Comparison of ENCODE assay signal across 21 cellular contexts in the genomic region with DNA sequence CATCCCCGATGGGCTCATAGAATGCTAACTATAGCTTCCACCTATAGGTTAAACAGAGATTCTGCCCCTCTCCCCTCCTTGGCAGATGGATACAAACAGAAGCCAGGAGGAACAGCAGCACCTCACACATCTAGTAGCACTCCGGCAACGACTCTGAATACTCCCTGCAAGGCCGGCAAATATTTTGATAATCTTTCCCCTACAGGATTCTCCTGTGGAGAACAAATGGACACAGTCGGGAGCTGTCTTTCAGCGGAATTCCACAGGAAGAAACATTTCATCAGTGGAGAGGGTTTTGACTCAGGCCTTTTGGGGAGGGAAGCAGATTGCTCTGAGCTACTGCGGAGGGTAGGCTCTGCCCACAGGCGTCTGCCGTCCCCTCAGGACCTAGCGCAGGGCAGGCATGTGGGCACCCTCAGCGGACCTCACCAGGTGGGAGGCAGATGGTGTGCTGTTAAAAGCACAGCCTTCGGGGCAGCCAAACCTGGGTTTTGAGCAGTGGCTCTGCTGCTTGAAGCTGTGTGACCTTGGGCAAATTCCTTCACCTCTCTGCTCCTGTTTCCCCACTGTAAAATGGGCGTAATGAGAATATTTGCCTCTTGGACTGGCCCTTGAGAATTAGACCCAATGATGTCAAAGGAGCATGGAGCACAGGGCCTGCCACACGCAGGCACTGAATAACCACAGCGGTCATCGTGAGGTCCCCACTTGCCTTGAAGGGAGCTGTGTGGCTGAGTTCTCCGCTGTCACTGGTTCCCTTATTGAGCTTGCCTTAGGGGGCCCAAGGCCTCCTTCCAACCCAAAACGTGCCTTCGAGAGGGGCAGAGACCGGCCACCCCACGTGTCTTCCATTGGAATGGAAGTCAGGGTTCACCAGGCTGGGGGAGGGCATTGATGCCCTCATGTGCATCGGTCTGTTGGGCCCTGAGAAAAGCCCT. TPM values are rescaled to one million over a fixed set of nuclear protein-coding genes. Genes with fewer than 3 reads are reported as not detected.
DNase-seq lines count a peak whose midpoint lies in the region; ATAC-seq and TF ChIP-seq lines count a peak whose summit lies in the region.
"Had no signal": no experiment of that assay in that cellular context is flagged by ENCODE, and none has a peak within 500 bp of the region (broad histone marks: within the 10 kb centered on the region; RNA-seq: fewer than 3 reads in every experiment).

No MANE protein-coding gene starts in this region.

- H4K8ac ChIP-seq in mesenchymal stem cell (ENCODE audit: low read length) = peak overlapping the region; percentile 84

- no peaks in the 10 kb centered on the region for H3K36me3 Mint-ChIP-seq in brain
- H3K36me3 Mint-ChIP-seq: activated naive CD4-positive, alpha-beta T cell treated with anti-CD3 and anti-CD28 coated beads, Interleukin-2, amount 50 U/mL, for 24 hours had no signal

- no peak overlapping the region for H3K4me3 Mint-ChIP-seq in brain
- H3K4me3 Mint-ChIP-seq: activated CD4-positive, alpha-beta T cell treated with anti-CD3 and anti-CD28 coated beads, Interleukin-2, amount 10 ng/mL, durations not matched to agents 24 days and 14 days; activated naive CD4-positive, alpha-beta T cell treated with anti-CD3 and anti-CD28 coated beads, Interleukin-2, amount 50 U/mL, for 24 hours; CD4-positive, alpha-beta T cell had no signal

- intact Hi-C loops in upper lobe of right lung (cut with DNase I) (no loop called here), body of pancreas (cut with DNase I) (no loop called here)

- no peak for ATAC-seq in SK-N-SH treated with all-trans-retinoic acid at 6 μM for 48 hours
- ATAC-seq in upper lobe of right lung = no peak
- no peak for ATAC-seq in GM21360 (IDR thresholded peaks at IDR 0.05; ENCODE audit: unreplicated experiment)
- no peak for ATAC-seq in body of pancreas
- ATAC-seq in GM21576 (IDR thresholded peaks at IDR 0.05; ENCODE audit: unreplicated experiment) = no peak

- H3K9me3 ChIP-seq in SK-N-SH (no peaks in the 10 kb centered on the region), mesenchymal stem cell (ENCODE audit: control insufficient read depth, low read length) (no peaks in the 10 kb centered on the region), upper lobe of right lung (no peaks in the 10 kb centered on the region), body of pancreas (no peaks in the 10 kb centered on the region)
- H3K9me3 ChIP-seq: left lung, upper lobe of left lung had no signal

- peak overlapping the region; percentile 85 for H2BK120ac ChIP-seq in mesenchymal stem cell (ENCODE audit: low read depth, low read length)

- no peak overlapping the region for H3K23ac ChIP-seq in mesenchymal stem cell (ENCODE audit: low read length in 2 of 2)

- H3K27me3 Mint-ChIP-seq in brain = peaks cover 3% of the 10 kb centered on the region
- H3K27me3 Mint-ChIP-seq: activated naive CD4-positive, alpha-beta T cell treated with anti-CD3 and anti-CD28 coated beads, Interleukin-2, amount 50 U/mL, for 24 hours; CD4-positive, alpha-beta T cell had no signal

- H3K4me3 ChIP-seq in SK-N-SH (ENCODE audit: low read depth in 2 of 2, low read length in 1 of 2) = no peak overlapping the region
- H3K4me3 ChIP-seq in mesenchymal stem cell (ENCODE audit: insufficient read depth in 1 of 2, low read depth in 1 of 2, low read length in 2 of 2) = no peak overlapping the region
- H3K4me3 ChIP-seq in upper lobe of right lung = no peak overlapping the region
- no peak overlapping the region for H3K4me3 ChIP-seq in body of pancreas
- H3K4me3 ChIP-seq: cardiac muscle cell, left lung, SK-N-MC, upper lobe of left lung had no signal

- H3K79me2 ChIP-seq in SK-N-SH (ENCODE audit: insufficient read depth) = peaks cover 2% of the 10 kb centered on the region; the same call in 1 of the 2 replicates

- peak overlapping the region; percentile 60 for H2AK5ac ChIP-seq in mesenchymal stem cell (ENCODE audit: low read length, severe bottlenecking)

- no peaks in the 10 kb centered on the region for H3K9me2 ChIP-seq in SK-N-SH

- TF ChIP-seq POLR2A in body of pancreas (IDR thresholded peaks at IDR 0.05) = no peak

- TF ChIP-seq CTCF in SK-N-SH (IDR thresholded peaks at IDR 0.05) = no peak
- no peak for TF ChIP-seq CTCF in brain (conservative IDR thresholded peaks at IDR 0.05)
- TF ChIP-seq CTCF in upper lobe of right lung (IDR thresholded peaks at IDR 0.05) = no peak
- TF ChIP-seq CTCF in body of pancreas (IDR thresholded peaks at IDR 0.05) = no peak

- DNase-seq in SK-N-SH (no peak), mesenchymal stem cell (no peak), upper lobe of right lung (peak; percentile 43), body of pancreas (no peak)
- DNase-seq: activated CD4-positive, alpha-beta T cell treated with anti-CD3 and anti-CD28 coated beads, Interleukin-2, amount 10 ng/mL, durations not matched to agents 24 days and 14 days; activated T-cell treated with anti-CD3 and anti-CD28 coated beads for 4 hours; CD4-positive, alpha-beta T cell; effector CD4-positive, alpha-beta T cell; NCI-H1694 treated with DMSO at 0.1 percent for 48 hours; NCI-H510A treated with DMSO at 0.1 percent for 48 hours; stimulated activated CD4-positive, alpha-beta T cell treated with anti-CD3 and anti-CD28 coated beads, Interleukin-12 subunit alpha, Interleukin-12 subunit beta, amount 100 ng/mL, for 4 hours; stimulated activated naive CD4-positive, alpha-beta T cell treated with Interleukin-2 at 50 U/mL for 16 hours had no signal

- H3F3A ChIP-seq in SK-N-SH (replicated peaks; ENCODE audit: insufficient read depth) = peaks cover 15% of the 10 kb centered on the region

- no peak overlapping the region for H2BK15ac ChIP-seq in mesenchymal stem cell (ENCODE audit: low read depth, poor library complexity, severe bottlenecking)

- no peaks in the 10 kb centered on the region for H3K27me3 ChIP-seq in SK-N-SH (ENCODE audit: insufficient read depth)
- H3K27me3 ChIP-seq in mesenchymal stem cell (ENCODE audit: control insufficient read depth in 1 of 2, insufficient read depth in 1 of 2, low read length in 2 of 2) = no peaks in the 10 kb centered on the region
- H3K27me3 ChIP-seq in upper lobe of right lung = no peaks in the 10 kb centered on the region
- H3K27me3 ChIP-seq in body of pancreas = no peaks in the 10 kb centered on the region
- H3K27me3 ChIP-seq: left lung, upper lobe of left lung had no signal

- H3K27ac Mint-ChIP-seq in brain = peak overlapping the region in 3 of 5 experiments; percentile 40 to 79 (median 52)
- H3K27ac Mint-ChIP-seq: activated CD4-positive, alpha-beta T cell treated with anti-CD3 and anti-CD28 coated beads, Interleukin-2, amount 10 ng/mL, durations not matched to agents 24 days and 14 days; activated naive CD4-positive, alpha-beta T cell treated with anti-CD3 and anti-CD28 coated beads, Interleukin-2, amount 50 U/mL, for 24 hours; CD4-positive, alpha-beta T cell had no signal

- no peaks in the 10 kb centered on the region for H3K79me1 ChIP-seq in mesenchymal stem cell (replicated peaks; ENCODE audit: low read length, poor library complexity, severe bottlenecking)

- peak overlapping the region; percentile 62 to 68 for H3K18ac ChIP-seq in mesenchymal stem cell (ENCODE audit: low read depth in 1 of 2, low read length in 2 of 2)

- H3K27ac ChIP-seq in SK-N-SH (ENCODE audit: low read depth in 2 of 2, low read length in 1 of 2) = peak overlapping the region; percentile 95
- H3K27ac ChIP-seq in mesenchymal stem cell (ENCODE audit: low read length, poor library complexity, severe bottlenecking) = peak overlapping the region; percentile 91
- no peak overlapping the region for H3K27ac ChIP-seq in upper lobe of right lung
- no peak overlapping the region for H3K27ac ChIP-seq in body of pancreas
- H3K27ac ChIP-seq: cardiac muscle cell, left lung, SK-N-MC had no signal

- H2BK12ac ChIP-seq in mesenchymal stem cell (ENCODE audit: low read length in 2 of 2) = peak overlapping the region; percentile 19 to 81

- peaks cover 12% of the 10 kb centered on the region for H3K4me1 Mint-ChIP-seq in brain
- H3K4me1 Mint-ChIP-seq: activated naive CD4-positive, alpha-beta T cell treated with anti-CD3 and anti-CD28 coated beads, Interleukin-2, amount 50 U/mL, for 24 hours had no signal

- peak overlapping the region in 1 of 2 experiments; percentile 8 for H3K14ac ChIP-seq in mesenchymal stem cell (ENCODE audit: low read length in 2 of 2)

- H3K9ac ChIP-seq in SK-N-SH = peak overlapping the region; percentile 72
- H3K9ac ChIP-seq in mesenchymal stem cell (ENCODE audit: low read length) = peak overlapping the region; percentile 64

- CTCF ChIA-PET in SK-N-SH (lab: Yijun Ruan, JAX) = interaction anchor here (1.0 to 2.6 kb wide), 6 partner anchors 9 to 113 kb away, joined by 3 to 19 read pairs (median 6); a partner anchor contains a TSS

- 92% methylated on average over 14 of the region's 22 CpGs for WGBS in SK-N-SH (ENCODE audit: low lambda C conversion rate)
- 91% methylated on average over 21 of the region's 22 CpGs for WGBS in mesenchymal stem cell
- 87 to 88% methylated on average over 15 to 22 of the region's 22 CpGs for WGBS in body of pancreas, 2 donors

- no peaks in the 10 kb centered on the region for H3K9me3 Mint-ChIP-seq in brain
- H3K9me3 Mint-ChIP-seq: activated CD4-positive, alpha-beta T cell treated with anti-CD3 and anti-CD28 coated beads, Interleukin-2, amount 10 ng/mL, durations not matched to agents 24 days and 14 days; activated naive CD4-positive, alpha-beta T cell treated with anti-CD3 and anti-CD28 coated beads, Interleukin-2, amount 50 U/mL, for 24 hours; CD4-positive, alpha-beta T cell had no signal

- peak overlapping the region; percentile 95 for H2BK5ac ChIP-seq in mesenchymal stem cell (ENCODE audit: low read depth, low read length, poor library complexity, severe bottlenecking)

- H2AFZ ChIP-seq in SK-N-SH (ENCODE audit: low read depth) (no peak overlapping the region), mesenchymal stem cell (ENCODE audit: low read depth, low read length) (no peak overlapping the region)

- no peaks in the 10 kb centered on the region for H4K20me1 ChIP-seq in SK-N-SH (ENCODE audit: insufficient read depth)

- peaks cover 17 to 36% of the 10 kb centered on the region in 2 experiments for H3K4me1 ChIP-seq in SK-N-SH (ENCODE audit: control insufficient read depth in 1 of 2, insufficient read depth in 2 of 2, low read depth in 1 of 2, low read length in 1 of 2)
- H3K4me1 ChIP-seq in mesenchymal stem cell (ENCODE audit: control insufficient read depth, insufficient read depth, low read depth, low read length) = peaks cover 22% of the 10 kb centered on the region
- peaks cover 18% of the 10 kb centered on the region for H3K4me1 ChIP-seq in upper lobe of right lung
- H3K4me1 ChIP-seq in body of pancreas = no peaks in the 10 kb centered on the region

- POLR2A ChIA-PET in SK-N-SH (lab: Yijun Ruan, JAX) = no interaction called here

- H3K36me3 ChIP-seq in SK-N-SH (replicated peaks in 1 of 2; ENCODE audit: control insufficient read depth in 1 of 2, insufficient read depth in 2 of 2, low read length in 1 of 2) (no peaks in the 10 kb centered on the region), mesenchymal stem cell (ENCODE audit: control insufficient read depth in 1 of 2, insufficient read depth in 2 of 2, low read depth in 1 of 2, low read length in 2 of 2) (no peaks in the 10 kb centered on the region), upper lobe of right lung (no peaks in the 10 kb centered on the region), body of pancreas (replicated peaks in 1 of 2; ENCODE audit: insufficient read depth in 1 of 2, low read depth in 2 of 2) (no peaks in the 10 kb centered on the region)
- H3K36me3 ChIP-seq: cardiac muscle cell, left lung, upper lobe of left lung had no signal

- H3K4me2 ChIP-seq in SK-N-SH (peak overlapping the region; percentile 14; the same call in 1 of the 2 replicates), mesenchymal stem cell (ENCODE audit: low read length, poor library complexity, severe bottlenecking) (no peak overlapping the region)

- peak overlapping the region; percentile 90 for H4K91ac ChIP-seq in mesenchymal stem cell (ENCODE audit: low read length)

- peak overlapping the region; percentile 10 to 79 for H3K4ac ChIP-seq in mesenchymal stem cell (ENCODE audit: low read depth in 1 of 2, low read length in 2 of 2)

- TF ChIP-seq EP300 in SK-N-SH (IDR thresholded peaks at IDR 0.05; ENCODE audit: borderline replicate concordance in 1 of 2, low read depth in 1 of 2, low read length in 1 of 2) = no peak

- no peak for TF ChIP-seq RAD21 in SK-N-SH (IDR thresholded peaks at IDR 0.05; ENCODE audit: low read length)

RNA-seq across cellular contexts. Expression of a gene that starts 19.2 kb away (rescaled TPM):
- polyA plus RNA-seq in SK-N-SH (2012; rRNA removed) (49.2 and 58.4 TPM in 2 replicates), brain (ENCODE audit: insufficient read depth, low read depth, low replicate concordance) (14.4 TPM)
- 40.2 and 48.4 TPM in 2 replicates for polyA plus RNA-seq in SK-N-SH (2012; cell fraction: cytosol; rRNA removed)
- polyA plus RNA-seq in SK-N-SH (2012; cell fraction: nucleus; rRNA removed) = 59.5 and 69.2 TPM in 2 replicates
- 23.6 TPM for polyA plus RNA-seq in mesenchymal stem cell (2013, experiment 1 of 2)
- polyA plus RNA-seq in mesenchymal stem cell (2013, experiment 2 of 2) = 22.7 TPM
- total RNA-seq in upper lobe of right lung (23.5 TPM), body of pancreas (10 to 100 TPM in 1 of 2 donors, 1 to 10 TPM in 1; 7.9 to 10.9 TPM)

Comparison
In these comparisons a context has a peak if more than half of its experiments do, and no peak if none do; other contexts are left out.
1. H3K27ac ChIP-seq: peak in SK-N-SH (2 of 2) and mesenchymal stem cell (single experiment); none in upper lobe of right lung (single experiment) and body of pancreas (0 of 4).